35 cellular contexts compared by ENCODE assay signal in the genomic region with DNA sequence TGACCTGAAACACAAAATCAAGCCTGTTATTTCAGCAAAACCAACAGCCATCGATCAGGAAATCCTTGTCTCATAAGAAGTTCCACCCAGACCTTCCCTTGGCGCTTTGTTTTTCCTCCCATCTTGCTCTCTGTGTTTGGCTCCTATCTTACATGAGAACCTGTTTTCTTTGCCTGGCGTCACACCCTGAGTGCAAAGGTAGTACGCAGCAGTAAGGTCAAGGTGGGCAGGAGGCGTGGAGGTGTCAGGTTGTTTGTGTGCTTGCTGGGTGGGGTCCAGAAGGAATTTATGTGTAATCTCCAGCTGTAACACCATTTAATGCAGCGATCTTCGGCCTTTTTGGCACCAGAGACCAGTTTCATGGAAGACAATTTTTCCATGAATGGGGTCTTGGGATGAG.
"Had no signal": no experiment of that assay in that cellular context is flagged by ENCODE, and none has a peak within 500 bp of the region (broad histone marks: within the 10 kb centered on the region; RNA-seq: fewer than 3 reads in every experiment).

No MANE protein-coding gene starts in this region.

- H3K4me3 ChIP-seq: SJSA1 had no signal

- H3K9me3 ChIP-seq: SJSA1, SK-N-SH had no signal

- H3K27ac ChIP-seq: brain microvascular endothelial cell, KMS-11, SJSA1, VCaP had no signal

- H3K27me3 ChIP-seq: brain microvascular endothelial cell, SJSA1 had no signal

- H3K36me3 ChIP-seq: brain microvascular endothelial cell, SJSA1 had no signal

- ATAC-seq: activated T-helper 17 cell treated with anti-CD3 and anti-CD28 coated beads, Interleukin-2, amount 50 U/mL, for 72 hours; Panc1; T-cell; T-helper 17 cell had no signal

- DNase-seq: activated B cell treated with CpG ODN at 0.5 μM for 24 hours; activated CD4-positive, alpha-beta memory T cell treated with anti-CD3 and anti-CD28 coated beads for 36 hours; activated CD4-positive, alpha-beta T cell treated with anti-CD3 and anti-CD28 coated beads for 4 hours; activated CD4-positive, alpha-beta T cell treated with anti-CD3 and anti-CD28 coated beads, Interleukin-2, amount 50 U/mL, for 1 hour; activated CD4-positive, CD25-positive, alpha-beta regulatory T cell treated with anti-CD3 and anti-CD28 coated beads, Interleukin-2, amount 50 U/mL, for 72 hours; activated CD8-positive, alpha-beta memory T cell treated with anti-CD3 and anti-CD28 coated beads, Interleukin-2, amount 50 U/mL, for 4 hours; activated effector memory CD4-positive, alpha-beta T cell treated with anti-CD3 and anti-CD28 coated beads, Interleukin-2, amount 50 U/mL, for 16 hours; activated naive CD4-positive, alpha-beta T cell; activated naive CD4-positive, alpha-beta T cell treated with anti-CD3 and anti-CD28 coated beads, Interleukin-2, amount 50 U/mL, for 16 hours; activated naive CD8-positive, alpha-beta T cell treated with anti-CD3 and anti-CD28 coated beads for 36 hours; activated T-cell treated with anti-CD3 and anti-CD28 coated beads, Interleukin-2, amount 50 U/mL, for 48 hours; amniotic stem cell; aorta; brain microvascular endothelial cell; central memory CD4-positive, alpha-beta T cell; NCI-H1092 treated with DMSO at 0.1 percent for 48 hours; NCI-H1417; NCI-H146; NCI-H187; NCI-H2029 treated with DMSO at 0.1 percent for 48 hours; NCI-H2107; NCI-H2171; NCI-H510A; NCI-H526; RPMI8226; SHP77 treated with DMSO at 0.1 percent for 48 hours; SK-N-SH; T-cell; T-helper 17 cell; T-helper 9 cell had no signal

- H3K4me1 ChIP-seq: SJSA1 had no signal
